ENCODE assay signal across 17 cellular contexts in genomic region chr11:28699701-28700100, GRCh38.
DNase-seq lines count a peak whose midpoint lies in the region; ATAC-seq, FAIRE-seq and TF ChIP-seq lines count a peak whose summit lies in the region.
"Had no signal": no experiment of that assay in that cellular context is flagged by ENCODE, and none has a peak within 500 bp of the region (broad histone marks: within the 10 kb centered on the region; RNA-seq: fewer than 3 reads in every experiment).

No MANE protein-coding gene starts in this region.

- H3K9me3 ChIP-seq in SK-N-SH (no peaks in the 10 kb centered on the region), mesenchymal stem cell (ENCODE audit: control insufficient read depth, low read length) (no peaks in the 10 kb centered on the region)

- CTCF ChIA-PET in SK-N-SH (lab: Yijun Ruan, JAX) = interaction anchor here (1.0 to 1.6 kb wide), 5 partner anchors 10 to 1001 kb away, joined by 3 to 7 read pairs (median 4); no protein-coding TSS in a partner anchor

- no peak overlapping the region for H2BK12ac ChIP-seq in mesenchymal stem cell (ENCODE audit: low read length in 2 of 2)

- H3K4me2 ChIP-seq in SK-N-SH (no peak overlapping the region), mesendoderm (ENCODE audit: low read length) (no peak overlapping the region), mesenchymal stem cell (ENCODE audit: low read length, poor library complexity, severe bottlenecking) (no peak overlapping the region)

- H2BK120ac ChIP-seq in mesendoderm (ENCODE audit: low read depth, low read length) = no peak overlapping the region
- no peak overlapping the region for H2BK120ac ChIP-seq in mesenchymal stem cell (ENCODE audit: low read depth, low read length)

- H3F3A ChIP-seq in SK-N-SH (replicated peaks; ENCODE audit: insufficient read depth) = peaks cover 10% of the 10 kb centered on the region

- no peak overlapping the region for H3K14ac ChIP-seq in mesenchymal stem cell (ENCODE audit: low read length in 2 of 2)

- H3K27me3 ChIP-seq in SK-N-SH (ENCODE audit: insufficient read depth) = no peaks in the 10 kb centered on the region
- H3K27me3 ChIP-seq in mesendoderm (ENCODE audit: insufficient read depth, low read length, poor library complexity) = no peaks in the 10 kb centered on the region
- no peaks in the 10 kb centered on the region for H3K27me3 ChIP-seq in mesenchymal stem cell (ENCODE audit: control insufficient read depth in 1 of 2, insufficient read depth in 1 of 2, low read length in 2 of 2)

- H3K9me2 ChIP-seq in SK-N-SH = no peaks in the 10 kb centered on the region

- no peak overlapping the region for H4K91ac ChIP-seq in mesenchymal stem cell (ENCODE audit: low read length)

- H3K18ac ChIP-seq in mesendoderm (ENCODE audit: low read length) (peak overlapping the region; percentile 13), mesenchymal stem cell (ENCODE audit: low read depth in 1 of 2, low read length in 2 of 2) (no peak overlapping the region)

- H4K8ac ChIP-seq in mesendoderm (ENCODE audit: low read depth, low read length) (no peak overlapping the region), mesenchymal stem cell (ENCODE audit: low read length) (no peak overlapping the region)

- no peak for TF ChIP-seq EP300 in SK-N-SH (IDR thresholded peaks at IDR 0.05; ENCODE audit: borderline replicate concordance in 1 of 2, low read depth in 1 of 2, low read length in 1 of 2)

- H4K5ac ChIP-seq in mesendoderm (ENCODE audit: low read length) = no peak overlapping the region

- H3K56ac ChIP-seq in mesendoderm (ENCODE audit: low read length) = no peak overlapping the region

- no peaks in the 10 kb centered on the region for H4K20me1 ChIP-seq in SK-N-SH (ENCODE audit: insufficient read depth)

- POLR2A ChIA-PET in SK-N-SH (lab: Yijun Ruan, JAX) = no interaction called here

- H3K79me2 ChIP-seq in SK-N-SH (ENCODE audit: insufficient read depth) (peaks cover 16% of the 10 kb centered on the region), mesendoderm (ENCODE audit: control insufficient read depth, insufficient read depth, low read length) (no peaks in the 10 kb centered on the region)

- H3K4me1 ChIP-seq in SK-N-SH (ENCODE audit: control insufficient read depth in 1 of 2, insufficient read depth in 2 of 2, low read depth in 1 of 2, low read length in 1 of 2) (peaks cover 0 to 15% of the 10 kb centered on the region in 2 experiments; a peak in 2 of 4 replicates), mesendoderm (ENCODE audit: control insufficient read depth, low read depth, low read length) (no peaks in the 10 kb centered on the region), mesenchymal stem cell (ENCODE audit: control insufficient read depth, insufficient read depth, low read depth, low read length) (peaks cover 2% of the 10 kb centered on the region)

- H2BK15ac ChIP-seq in mesendoderm (replicated peaks; ENCODE audit: low read depth) (no peak overlapping the region), mesenchymal stem cell (ENCODE audit: low read depth, poor library complexity, severe bottlenecking) (no peak overlapping the region)

- no peak overlapping the region for H3K4me3 ChIP-seq in SK-N-SH (ENCODE audit: low read depth in 2 of 2, low read length in 1 of 2)
- no peak overlapping the region for H3K4me3 ChIP-seq in mesendoderm (ENCODE audit: low read length)
- no peak overlapping the region for H3K4me3 ChIP-seq in mesenchymal stem cell (ENCODE audit: insufficient read depth in 1 of 2, low read depth in 1 of 2, low read length in 2 of 2)
- H3K4me3 ChIP-seq: K562 had no signal

- H3K79me1 ChIP-seq in mesendoderm (ENCODE audit: low read length) (no peaks in the 10 kb centered on the region), mesenchymal stem cell (replicated peaks; ENCODE audit: low read length, poor library complexity, severe bottlenecking) (no peaks in the 10 kb centered on the region)

- ATAC-seq in SK-N-SH treated with all-trans-retinoic acid at 6 μM for 48 hours = no peak
- ATAC-seq: HCT116, K562 had no signal

- no peak for DNase-seq in SK-N-SH
- peak; percentile 76 for DNase-seq in LHCN-M2 (ENCODE audit: low read depth)
- no peak for DNase-seq in mesendoderm
- DNase-seq in UCSD-AML1 (lab: John Stamatoyannopoulos, UW; ENCODE audit: unreplicated experiment) = no peak
- DNase-seq in GM19239 (ENCODE audit: insufficient read length, low spot score) = no peak
- no peak for DNase-seq in mesenchymal stem cell
- DNase-seq in effector CD8-positive, alpha-beta T cell (lab: John Stamatoyannopoulos, UW) = no peak
- DNase-seq: ACHN; C1 segment of cervical spinal cord; CD4-positive, alpha-beta T cell; DND-41; GF-D8 had no signal

- H2AK5ac ChIP-seq in mesendoderm (ENCODE audit: low read length) (no peak overlapping the region), mesenchymal stem cell (ENCODE audit: low read length, severe bottlenecking) (no peak overlapping the region)

- TF ChIP-seq CTCF in SK-N-SH (IDR thresholded peaks at IDR 0.05) = no peak

- H2AFZ ChIP-seq in SK-N-SH (ENCODE audit: low read depth) (peak overlapping the region; percentile 29), mesenchymal stem cell (ENCODE audit: low read depth, low read length) (no peak overlapping the region)

- no peak overlapping the region for H2BK5ac ChIP-seq in mesendoderm (ENCODE audit: low read length)
- H2BK5ac ChIP-seq in mesenchymal stem cell (ENCODE audit: low read depth, low read length, poor library complexity, severe bottlenecking) = no peak overlapping the region

- no peak for TF ChIP-seq RAD21 in SK-N-SH (IDR thresholded peaks at IDR 0.05; ENCODE audit: low read length)

- H3K4ac ChIP-seq in mesendoderm (ENCODE audit: low read depth, low read length) = no peak overlapping the region
- peak overlapping the region in 1 of 2 experiments; percentile 47 for H3K4ac ChIP-seq in mesenchymal stem cell (ENCODE audit: low read depth in 1 of 2, low read length in 2 of 2)

- FAIRE-seq in GM19239 (lab: Jason Lieb, UNC) = no peak
- FAIRE-seq: H54, K562 had no signal

- H3K9ac ChIP-seq in SK-N-SH = no peak overlapping the region
- H3K9ac ChIP-seq in mesendoderm (ENCODE audit: low read length) = no peak overlapping the region
- no peak overlapping the region for H3K9ac ChIP-seq in mesenchymal stem cell (ENCODE audit: low read length)

- no peaks in the 10 kb centered on the region for H3K36me3 ChIP-seq in SK-N-SH (replicated peaks in 1 of 2; ENCODE audit: control insufficient read depth in 1 of 2, insufficient read depth in 2 of 2, low read length in 1 of 2)
- H3K36me3 ChIP-seq in mesendoderm (ENCODE audit: control insufficient read depth, insufficient read depth, low read length) = no peaks in the 10 kb centered on the region
- no peaks in the 10 kb centered on the region for H3K36me3 ChIP-seq in mesenchymal stem cell (ENCODE audit: control insufficient read depth in 1 of 2, insufficient read depth in 2 of 2, low read depth in 1 of 2, low read length in 2 of 2)

- H3K23ac ChIP-seq in mesendoderm (ENCODE audit: low read length) (no peak overlapping the region), mesenchymal stem cell (ENCODE audit: low read length in 2 of 2) (no peak overlapping the region)

- H3K27ac ChIP-seq in SK-N-SH (ENCODE audit: low read depth in 2 of 2, low read length in 1 of 2) (no peak overlapping the region), mesendoderm (ENCODE audit: low read depth, low read length) (no peak overlapping the region), mesenchymal stem cell (ENCODE audit: low read length, poor library complexity, severe bottlenecking) (no peak overlapping the region)
- H3K27ac ChIP-seq: 22Rv1 had no signal

TF ChIP-seq in SK-N-SH, 30 proteins besides CTCF, POLR2A, EP300 and RAD21 (continues in another document):
- TF ChIP-seq, protein P1, sequence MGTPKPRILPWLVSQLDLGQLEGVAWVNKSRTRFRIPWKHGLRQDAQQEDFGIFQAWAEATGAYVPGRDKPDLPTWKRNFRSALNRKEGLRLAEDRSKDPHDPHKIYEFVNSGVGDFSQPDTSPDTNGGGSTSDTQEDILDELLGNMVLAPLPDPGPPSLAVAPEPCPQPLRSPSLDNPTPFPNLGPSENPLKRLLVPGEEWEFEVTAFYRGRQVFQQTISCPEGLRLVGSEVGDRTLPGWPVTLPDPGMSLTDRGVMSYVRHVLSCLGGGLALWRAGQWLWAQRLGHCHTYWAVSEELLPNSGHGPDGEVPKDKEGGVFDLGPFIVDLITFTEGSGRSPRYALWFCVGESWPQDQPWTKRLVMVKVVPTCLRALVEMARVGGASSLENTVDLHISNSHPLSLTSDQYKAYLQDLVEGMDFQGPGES (IDR thresholded peaks at IDR 0.05; ENCODE audit: low read depth, low read length) = no peak
- no peak for TF ChIP-seq NFIC (IDR thresholded peaks at IDR 0.05; ENCODE audit: borderline replicate concordance)
- TF ChIP-seq GABPA (IDR thresholded peaks at IDR 0.05; ENCODE audit: low read depth) = no peak
- no peak for TF ChIP-seq USF2 (IDR thresholded peaks at IDR 0.05; ENCODE audit: borderline replicate concordance, low read depth, low read length)

TF ChIP-seq in SK-N-SH treated with all-trans-retinoic acid at 6 μM for 48 hours, 23 proteins besides CTCF, POLR2A, EP300 and RAD21:
- TF ChIP-seq RARB (CRISPR knock-in tag; IDR thresholded peaks at IDR 0.05) (no peak), OSR1 (CRISPR knock-in tag; IDR thresholded peaks at IDR 0.05) (no peak), ARNTL (CRISPR knock-in tag; IDR thresholded peaks at IDR 0.05; ENCODE audit: borderline replicate concordance, low read depth) (no peak), ISL1 (CRISPR knock-in tag; IDR thresholded peaks at IDR 0.05) (no peak), ZNF8 (CRISPR knock-in tag; IDR thresholded peaks at IDR 0.05) (no peak), BACH2 (CRISPR knock-in tag; IDR thresholded peaks at IDR 0.05; ENCODE audit: borderline replicate concordance) (no peak), ZFP30 (CRISPR knock-in tag; IDR thresholded peaks at IDR 0.05) (no peak), TCF4 (CRISPR knock-in tag; IDR thresholded peaks at IDR 0.05; ENCODE audit: borderline replicate concordance) (no peak), ZFP3 (CRISPR knock-in tag; IDR thresholded peaks at IDR 0.05) (no peak)
- TF ChIP-seq, protein P2, sequence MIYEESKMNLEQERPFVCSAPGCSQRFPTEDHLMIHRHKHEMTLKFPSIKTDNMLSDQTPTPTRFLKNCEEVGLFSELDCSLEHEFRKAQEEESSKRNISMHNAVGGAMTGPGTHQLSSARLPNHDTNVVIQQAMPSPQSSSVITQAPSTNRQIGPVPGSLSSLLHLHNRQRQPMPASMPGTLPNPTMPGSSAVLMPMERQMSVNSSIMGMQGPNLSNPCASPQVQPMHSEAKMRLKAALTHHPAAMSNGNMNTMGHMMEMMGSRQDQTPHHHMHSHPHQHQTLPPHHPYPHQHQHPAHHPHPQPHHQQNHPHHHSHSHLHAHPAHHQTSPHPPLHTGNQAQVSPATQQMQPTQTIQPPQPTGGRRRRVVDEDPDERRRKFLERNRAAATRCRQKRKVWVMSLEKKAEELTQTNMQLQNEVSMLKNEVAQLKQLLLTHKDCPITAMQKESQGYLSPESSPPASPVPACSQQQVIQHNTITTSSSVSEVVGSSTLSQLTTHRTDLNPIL (CRISPR knock-in tag; IDR thresholded peaks at IDR 0.05; ENCODE audit: low read depth) = no peak
